8 cellular contexts compared by ENCODE assay signal in the genomic region with DNA sequence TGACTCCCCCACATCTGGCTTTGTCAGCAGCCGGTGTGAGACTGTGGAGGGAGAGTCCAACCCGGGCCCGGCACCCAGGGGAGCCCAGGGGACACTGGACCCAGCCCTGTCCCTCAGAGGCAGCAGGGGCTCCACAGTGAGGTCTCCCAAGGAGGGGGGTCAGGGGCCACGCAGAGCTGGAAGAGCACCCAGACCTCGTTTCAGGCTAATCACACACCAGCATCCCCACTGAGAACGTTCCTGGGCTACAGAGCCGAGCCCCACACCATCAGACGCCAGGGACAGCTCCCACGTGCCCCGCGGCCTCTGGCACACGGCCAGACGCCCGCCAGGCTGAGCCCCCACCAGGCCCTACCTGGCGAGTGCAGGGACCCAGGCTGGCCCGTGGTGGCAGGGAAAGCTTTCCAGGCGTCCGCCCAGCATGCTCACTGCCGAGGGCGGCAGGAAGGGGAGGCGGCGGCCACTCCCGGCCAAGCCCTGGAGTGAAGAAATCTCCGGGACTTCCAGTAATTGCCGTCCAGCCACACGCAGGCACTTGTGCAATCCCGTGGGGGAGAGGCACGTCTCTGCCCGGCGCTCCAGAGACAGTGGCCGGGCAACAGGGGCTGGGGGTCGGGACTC. TPM values are rescaled to one million over a fixed set of nuclear protein-coding genes. Genes with fewer than 3 reads are reported as not detected.
DNase-seq lines count a peak whose midpoint lies in the region; ATAC-seq and TF ChIP-seq lines count a peak whose summit lies in the region.

No MANE protein-coding gene starts in this region.

- H3K27ac Mint-ChIP-seq in WTC11, result no peak overlapping the region

- ATAC-seq in WTC11, result no peak
- ATAC-seq in Right ventricle myocardium superior (ENCODE audit: poor library complexity), result peak; percentile 91
- no peak for ATAC-seq in GM19351 (IDR thresholded peaks at IDR 0.05; ENCODE audit: unreplicated experiment)
- no peak for ATAC-seq in GM18519 (IDR thresholded peaks at IDR 0.05; ENCODE audit: low FRiP score, unreplicated experiment)

- no peaks in the 10 kb centered on the region for H3K9me3 Mint-ChIP-seq in WTC11

- peaks cover 3% of the 10 kb centered on the region; the same call in 1 of the 2 replicates for H3K36me3 ChIP-seq in HAP-1 (replicated peaks)

- no peaks in the 10 kb centered on the region for H3K4me1 ChIP-seq in HAP-1

- DNase-seq in ELR (ENCODE audit: low read depth) (peak; percentile 79), WTC11 (ENCODE audit: low spot score) (no peak), Right ventricle myocardium superior (peak; percentile 93), posterior vena cava (ENCODE audit: low spot score) (peak; percentile 97), HAP-1 (ENCODE audit: low spot score in 2 of 2) (no peak), SHP77 (lab: John Stamatoyannopoulos, UW) (no peak)

- H3K27me3 Mint-ChIP-seq in WTC11 (ENCODE audit: low read depth), result no peaks in the 10 kb centered on the region

- TF ChIP-seq CTCF in WTC11 (IDR thresholded peaks at IDR 0.05), result no peak

- H3K4me3 ChIP-seq in HAP-1, result no peak overlapping the region

- POLR2A ChIA-PET in WTC11 (lab: Charles Lee), result no interaction called here

- in situ Hi-C loops in HAP-1 (cut with MboI; ENCODE audit: low sequenced_read_pairs), result no loop called here

- peaks cover 12% of the 10 kb centered on the region for H3K36me3 Mint-ChIP-seq in WTC11

- no peaks in the 10 kb centered on the region for H3K27me3 ChIP-seq in HAP-1 (ENCODE audit: low read depth)

- intact Hi-C loops in Right ventricle myocardium superior (cut with DNase I) (no loop called here), posterior vena cava (cut with DNase I) (no loop called here)

- CTCF ChIA-PET in WTC11 (lab: Charles Lee), result interaction anchor here (0.9 to 2.1 kb wide), 5 partner anchors 25 to 154 kb away, joined by 3 to 13 read pairs (median 4); no protein-coding TSS in a partner anchor

- H3K4me1 Mint-ChIP-seq in WTC11, result no peaks in the 10 kb centered on the region

- H3K9me3 ChIP-seq in HAP-1, result no peaks in the 10 kb centered on the region

- no peak overlapping the region for H3K4me3 Mint-ChIP-seq in WTC11

TF ChIP-seq in WTC11, 78 proteins besides CTCF, POLR2A, EP300 and RAD21:
- TF ChIP-seq, protein P1, sequence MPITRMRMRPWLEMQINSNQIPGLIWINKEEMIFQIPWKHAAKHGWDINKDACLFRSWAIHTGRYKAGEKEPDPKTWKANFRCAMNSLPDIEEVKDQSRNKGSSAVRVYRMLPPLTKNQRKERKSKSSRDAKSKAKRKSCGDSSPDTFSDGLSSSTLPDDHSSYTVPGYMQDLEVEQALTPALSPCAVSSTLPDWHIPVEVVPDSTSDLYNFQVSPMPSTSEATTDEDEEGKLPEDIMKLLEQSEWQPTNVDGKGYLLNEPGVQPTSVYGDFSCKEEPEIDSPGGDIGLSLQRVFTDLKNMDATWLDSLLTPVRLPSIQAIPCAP (CRISPR knock-in tag; IDR thresholded peaks at IDR 0.05), result no peak
- no peak for TF ChIP-seq ZNF263 (CRISPR knock-in tag; IDR thresholded peaks at IDR 0.05; ENCODE audit: low read depth)
- no peak for TF ChIP-seq CREB1 (CRISPR knock-in tag; IDR thresholded peaks at IDR 0.05)
- TF ChIP-seq GABPB1 (CRISPR knock-in tag; IDR thresholded peaks at IDR 0.05), result peak; percentile 48; the same call in 1 of the 2 replicates
- TF ChIP-seq, protein P2, sequence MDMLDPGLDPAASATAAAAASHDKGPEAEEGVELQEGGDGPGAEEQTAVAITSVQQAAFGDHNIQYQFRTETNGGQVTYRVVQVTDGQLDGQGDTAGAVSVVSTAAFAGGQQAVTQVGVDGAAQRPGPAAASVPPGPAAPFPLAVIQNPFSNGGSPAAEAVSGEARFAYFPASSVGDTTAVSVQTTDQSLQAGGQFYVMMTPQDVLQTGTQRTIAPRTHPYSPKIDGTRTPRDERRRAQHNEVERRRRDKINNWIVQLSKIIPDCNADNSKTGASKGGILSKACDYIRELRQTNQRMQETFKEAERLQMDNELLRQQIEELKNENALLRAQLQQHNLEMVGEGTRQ (CRISPR knock-in tag; IDR thresholded peaks at IDR 0.05), result no peak

RNA-seq across cellular contexts. Expression of a gene that starts 19.2 kb away (rescaled TPM):
- 40.7 to 57.3 TPM (median 48.0 TPM) in 3 replicates for total RNA-seq in WTC11 (2021)
- total RNA-seq in Right ventricle myocardium superior, result 15.1 TPM
- total RNA-seq in posterior vena cava, result 10 to 100 TPM; 63.5 to 71.0 TPM

RNA-seq across cellular contexts. Expression of a gene that starts 50.7 kb away (rescaled TPM):
- total RNA-seq in WTC11 (2021), result 106 to 112 TPM (median 106 TPM) in 3 replicates
- total RNA-seq in Right ventricle myocardium superior, result 54.8 TPM
- total RNA-seq in posterior vena cava, result 10 to 100 TPM; 32.5 to 35.9 TPM

RNA-seq across cellular contexts. Expression of a gene that starts 51.0 kb away (rescaled TPM):
- total RNA-seq in WTC11 (2021) (363 to 377 TPM (median 368 TPM) in 3 replicates), Right ventricle myocardium superior (345 TPM), posterior vena cava (100 to 1,000 TPM; 176 to 193 TPM)

RNA-seq across cellular contexts. Expression of a gene that starts 59.7 kb away (rescaled TPM):
- total RNA-seq in WTC11 (2021) (275 to 291 TPM (median 287 TPM) in 3 replicates), Right ventricle myocardium superior (146 TPM), posterior vena cava (100 to 1,000 TPM in 1 of 2 donors, 10 to 100 TPM in 1; 89.9 to 105 TPM)

Comparison
In these comparisons a context has a peak if more than half of its experiments do, and no peak if none do; other contexts are left out.
1. DNase-seq: peak in ELR (single experiment), Right ventricle myocardium superior (single experiment) and posterior vena cava (single experiment); none in WTC11 (single experiment), HAP-1 (0 of 2) and SHP77 (0 of 2).